Comparison of ENCODE assay signal across 8 cellular contexts in genomic region chr1:39129514-39129913, GRCh38.
A peak's percentile ranks its signal among the peaks of the same experiment; 100 is the strongest.
DNase-seq lines count a peak whose midpoint lies in the region; ATAC-seq and TF ChIP-seq lines count a peak whose summit lies in the region.

No MANE protein-coding gene starts in this region.

- H3K36me3 ChIP-seq in BJ (ENCODE audit: control insufficient read depth, insufficient read depth, low read length) (peaks cover 1% of the 10 kb centered on the region), brain microvascular endothelial cell (replicated peaks) (peaks cover 8% of the 10 kb centered on the region), mucosa of descending colon (ENCODE audit: low read depth) (no peaks in the 10 kb centered on the region)

- no peak overlapping the region for H3K4me3 ChIP-seq in BJ (ENCODE audit: low read depth, low read length)
- H3K4me3 ChIP-seq in brain microvascular endothelial cell (ENCODE audit: low read depth, low read length), result no peak overlapping the region
- H3K4me3 ChIP-seq in mucosa of descending colon, result no peak overlapping the region

- POLR2A ChIA-PET in BJ (lab: Charles Lee), result interaction anchor here (0.9 kb wide), 1 partner anchor 30 kb away, joined by 3 read pairs; no protein-coding TSS in a partner anchor

- TF ChIP-seq CTCF in BJ (IDR thresholded peaks at IDR 0.05; ENCODE audit: insufficient read depth, low read depth, low read length) (peak; percentile 42), brain microvascular endothelial cell (IDR thresholded peaks at IDR 0.05; ENCODE audit: low read depth, low read length, missing control alignments) (peak; percentile 57), mucosa of descending colon (IDR thresholded peaks at IDR 0.05) (no peak)

- peak overlapping the region; percentile 66 for H3K27ac ChIP-seq in brain microvascular endothelial cell

- no peaks in the 10 kb centered on the region for H3K9me3 ChIP-seq in mucosa of descending colon

- ATAC-seq in mucosa of descending colon, result peak; percentile 4

- DNase-seq in BJ (ENCODE audit: low read depth) (no peak), HT-29 (ENCODE audit: low spot score) (peak; percentile 37), brain microvascular endothelial cell (no peak), mucosa of descending colon (no peak), pons (ENCODE audit: low spot score) (no peak), hippocampal formation (lab: John Stamatoyannopoulos, UW) (no peak)
- no peak for DNase-seq in stimulated activated CD4-positive, alpha-beta T cell treated with anti-CD3 and anti-CD28 coated beads, Interleukin-2, amount 100 ng/mL, for 48 hours
- no peak for DNase-seq in activated effector memory CD4-positive, alpha-beta T cell treated with Interleukin-2 at 50 U/mL for 16 hours

- CTCF ChIA-PET in BJ (lab: Yijun Ruan, JAX), result interaction anchor here (1.3 to 1.7 kb wide), 8 partner anchors 10 to 140 kb away, joined by 3 to 8 read pairs (median 4); no protein-coding TSS in a partner anchor

- H3K4me1 ChIP-seq in mucosa of descending colon (ENCODE audit: low read depth), result peaks cover 59% of the 10 kb centered on the region

- in situ Hi-C loops in brain microvascular endothelial cell (cut with HindIII; ENCODE audit: low pct_ligation_motif_present, low sequenced_read_pairs), result no loop called here

- intact Hi-C loops in mucosa of descending colon (cut with DNase I, micrococcal nuclease), result no loop called here

- no peaks in the 10 kb centered on the region for H3K27me3 ChIP-seq in BJ (ENCODE audit: control insufficient read depth, insufficient read depth, low read length)
- no peaks in the 10 kb centered on the region for H3K27me3 ChIP-seq in brain microvascular endothelial cell (replicated peaks)
